ENCODE assay signal across 8 cellular contexts in genomic region chr7:129951076-129952011, GRCh38. TPM values are rescaled to one million over a fixed set of nuclear protein-coding genes. Genes with fewer than 3 reads are reported as not detected.
A peak's percentile ranks its signal among the peaks of the same experiment; 100 is the strongest.
DNase-seq lines count a peak whose midpoint lies in the region; ATAC-seq, FAIRE-seq and TF ChIP-seq lines count a peak whose summit lies in the region.

No MANE protein-coding gene starts in this region.

- FAIRE-seq in astrocyte (lab: Jason Lieb, UNC) (no peak), kidney (lab: Jason Lieb, UNC) (no peak)

- no peak for TF ChIP-seq RAD21 in Ishikawa (IDR thresholded peaks at IDR 0.05; ENCODE audit: low read depth)

- intact Hi-C loops in CD4-positive, alpha-beta T cell (cut with DNase I, micrococcal nuclease), result loop anchor here (2.0 to 5.0 kb wide), 6 partner anchors 44 to 729 kb away; partner anchors contain the start of genes NRF1 (in 1 of the 2), SMKR1 (in 1 of the 2) and ZC3HC1 (in 1 of the 2)
- intact Hi-C loops in kidney (cut with DNase I), result no loop called here

- DNase-seq in CD4-positive, alpha-beta T cell, result no peak
- DNase-seq in astrocyte (ENCODE audit: low read depth), result peak; percentile 25
- DNase-seq in kidney, result peak; percentile 45
- peak in 18 of 49 donors; percentile 1 to 57 (median 26) for DNase-seq in substantia nigra (lab: John Stamatoyannopoulos, UW)
- DNase-seq in islet precursor cell, result no peak
- DNase-seq in WTC11 (ENCODE audit: low spot score), result no peak

- no peaks in the 10 kb centered on the region for H3K27me3 ChIP-seq in CD4-positive, alpha-beta T cell (ENCODE audit: control insufficient read depth, insufficient read depth, low read length)
- no peaks in the 10 kb centered on the region for H3K27me3 ChIP-seq in astrocyte (ENCODE audit: insufficient read depth, low read length)

- POLR2A ChIA-PET in CD4-positive, alpha-beta T cell (lab: Charles Lee), result interaction anchor here (0.6 to 1.8 kb wide), 8 partner anchors 11 to 126 kb away, joined by 3 to 6 read pairs (median 4); no protein-coding TSS in a partner anchor
- POLR2A ChIA-PET in WTC11 (lab: Charles Lee), result interaction anchor here (0.5 to 1.1 kb wide), 5 partner anchors 8 to 127 kb away, joined by 3 to 6 read pairs (median 4); no protein-coding TSS in a partner anchor

- H3K36me3 Mint-ChIP-seq in CD4-positive, alpha-beta T cell (ENCODE audit: low read depth), result peaks cover 17% of the 10 kb centered on the region
- H3K36me3 Mint-ChIP-seq in astrocyte (ENCODE audit: low read depth, unreplicated experiment) (peaks cover 2% of the 10 kb centered on the region), WTC11 (peaks cover 4% of the 10 kb centered on the region; the same call in 1 of the 2 replicates)

- H3K4me3 ChIP-seq in astrocyte (ENCODE audit: insufficient read depth, low read depth, low read length) (peak overlapping the region; percentile 95), kidney (ENCODE audit: low read length in 2 of 2) (peak overlapping the region; percentile 88 to 91)

- H3K36me3 ChIP-seq in astrocyte (ENCODE audit: insufficient read depth, low read length) (no peaks in the 10 kb centered on the region), kidney (ENCODE audit: control insufficient read depth in 1 of 2, insufficient read depth in 2 of 2, low read length in 2 of 2) (no peaks in the 10 kb centered on the region)

- H3K4me1 Mint-ChIP-seq in CD4-positive, alpha-beta T cell (ENCODE audit: low read depth), result peaks cover 21% of the 10 kb centered on the region
- peaks cover 16% of the 10 kb centered on the region for H3K4me1 Mint-ChIP-seq in astrocyte (ENCODE audit: low read depth, unreplicated experiment)
- peaks cover 30% of the 10 kb centered on the region for H3K4me1 Mint-ChIP-seq in WTC11

- H2AFZ ChIP-seq in astrocyte (ENCODE audit: low read depth, low read length), result no peak overlapping the region

- H3K79me2 ChIP-seq in astrocyte (ENCODE audit: insufficient read depth, low read length), result peaks cover 64% of the 10 kb centered on the region

- no peaks in the 10 kb centered on the region for H3K9me3 ChIP-seq in CD4-positive, alpha-beta T cell (ENCODE audit: control insufficient read depth, low read length)
- H3K9me3 ChIP-seq in astrocyte (ENCODE audit: insufficient read depth, low read depth, low read length) (no peaks in the 10 kb centered on the region), kidney (ENCODE audit: control insufficient read depth in 1 of 2, low read length in 2 of 2) (no peaks in the 10 kb centered on the region)

- no peaks in the 10 kb centered on the region for H3K9me3 Mint-ChIP-seq in CD4-positive, alpha-beta T cell
- H3K9me3 Mint-ChIP-seq in astrocyte (ENCODE audit: unreplicated experiment), result no peaks in the 10 kb centered on the region
- H3K9me3 Mint-ChIP-seq in WTC11, result no peaks in the 10 kb centered on the region

- H3K4me1 ChIP-seq in astrocyte (ENCODE audit: insufficient read depth, low read length) (peaks cover 29% of the 10 kb centered on the region), kidney (ENCODE audit: control insufficient read depth in 1 of 2, insufficient read depth in 1 of 2, low read depth in 1 of 2, low read length in 2 of 2) (peaks cover 19 to 30% of the 10 kb centered on the region in 2 donors)

- H3K4me3 Mint-ChIP-seq in CD4-positive, alpha-beta T cell, result no peak overlapping the region
- no peak overlapping the region for H3K4me3 Mint-ChIP-seq in astrocyte (ENCODE audit: unreplicated experiment)
- H3K4me3 Mint-ChIP-seq in WTC11, result no peak overlapping the region

- no peak for TF ChIP-seq CTCF in CD4-positive, alpha-beta T cell (IDR thresholded peaks at IDR 0.05)
- TF ChIP-seq CTCF in astrocyte (IDR thresholded peaks at IDR 0.05; ENCODE audit: insufficient read depth, low read depth, low read length) (no peak), kidney (IDR thresholded peaks at IDR 0.05; ENCODE audit: borderline replicate concordance, extremely low read depth, insufficient read depth) (no peak), WTC11 (IDR thresholded peaks at IDR 0.05) (no peak)

- ATAC-seq in CD4-positive, alpha-beta T cell (ENCODE audit: poor library complexity), result no peak
- ATAC-seq in GM21528 (IDR thresholded peaks at IDR 0.05; ENCODE audit: low FRiP score, unreplicated experiment), result no peak
- ATAC-seq in WTC11, result no peak

- H4K20me1 ChIP-seq in astrocyte (ENCODE audit: insufficient read depth, low read length), result peaks cover 48% of the 10 kb centered on the region

- H3K9ac ChIP-seq in astrocyte (ENCODE audit: low read length) (peak overlapping the region; percentile 99), kidney (ENCODE audit: low read length in 2 of 2) (peak overlapping the region; percentile 72 to 99)

- TF ChIP-seq EP300 in Ishikawa (IDR thresholded peaks at IDR 0.05; ENCODE audit: borderline replicate concordance), result no peak

- peak overlapping the region; percentile 96 for H3K4me2 ChIP-seq in astrocyte (ENCODE audit: low read length)

- H3K27ac Mint-ChIP-seq in CD4-positive, alpha-beta T cell, result no peak overlapping the region
- H3K27ac Mint-ChIP-seq in astrocyte (ENCODE audit: unreplicated experiment), result no peak overlapping the region
- H3K27ac Mint-ChIP-seq in WTC11, result no peak overlapping the region; the same call in 1 of the 2 replicates

- CTCF ChIA-PET in CD4-positive, alpha-beta T cell (lab: Charles Lee), result interaction anchor here (0.5 kb wide), 1 partner anchor 160 kb away, joined by 3 read pairs; no protein-coding TSS in a partner anchor
- CTCF ChIA-PET in WTC11 (lab: Charles Lee), result interaction anchor here (0.6 to 1.6 kb wide), 5 partner anchors 13 to 298 kb away, joined by 3 to 7 read pairs (median 4); no protein-coding TSS in a partner anchor

- H3K27ac ChIP-seq in CD4-positive, alpha-beta T cell (ENCODE audit: low read depth, low read length), result peak overlapping the region; percentile 82
- peak overlapping the region; percentile 92 for H3K27ac ChIP-seq in astrocyte (ENCODE audit: low read depth, low read length)
- H3K27ac ChIP-seq in kidney (ENCODE audit: low read depth in 2 of 2, low read length in 2 of 2), result peak overlapping the region; percentile 90 to 98
- H3K27ac ChIP-seq in substantia nigra (ENCODE audit: low read depth, low read length, poor library complexity, severe bottlenecking), result peak overlapping the region; percentile 86

- no peaks in the 10 kb centered on the region for H3K27me3 Mint-ChIP-seq in CD4-positive, alpha-beta T cell
- H3K27me3 Mint-ChIP-seq in astrocyte (ENCODE audit: low read depth, unreplicated experiment), result no peaks in the 10 kb centered on the region
- H3K27me3 Mint-ChIP-seq in WTC11 (ENCODE audit: low read depth), result no peaks in the 10 kb centered on the region; the same call in 1 of the 2 replicates

TF ChIP-seq in Ishikawa, 13 proteins besides CTCF, POLR2A, EP300 and RAD21:
- no peak for TF ChIP-seq USF1 (IDR thresholded peaks at IDR 0.05)
- TF ChIP-seq CREB1 (IDR thresholded peaks at IDR 0.05; ENCODE audit: low read depth), result no peak
- TF ChIP-seq NFIC (IDR thresholded peaks at IDR 0.05), result no peak
- TF ChIP-seq TEAD4 (IDR thresholded peaks at IDR 0.05), result no peak
- 0 out of 2 replicates have a peak, but pooled peaks have one; percentile 31 for TF ChIP-seq ZBTB7A (IDR thresholded peaks at IDR 0.05; ENCODE audit: low read depth)
TF ChIP-seq in Ishikawa: peak in this region for 1.

TF ChIP-seq in WTC11, 78 proteins besides CTCF, POLR2A, EP300 and RAD21:
- TF ChIP-seq MLX (CRISPR knock-in tag; IDR thresholded peaks at IDR 0.05) (no peak), ZNF532 (CRISPR knock-in tag; IDR thresholded peaks at IDR 0.05; ENCODE audit: borderline replicate concordance) (no peak), RORB (CRISPR knock-in tag; IDR thresholded peaks at IDR 0.05) (no peak), SMAD3 (CRISPR knock-in tag; IDR thresholded peaks at IDR 0.05; ENCODE audit: borderline replicate concordance) (no peak), CREM (CRISPR knock-in tag; IDR thresholded peaks at IDR 0.05) (no peak)

RNA-seq across cellular contexts. Expression of gene UBE2H, which starts 1.4 kb away (rescaled TPM):
- 10 to 100 TPM; 52.1 to 52.5 TPM for total RNA-seq in CD4-positive, alpha-beta T cell
- total RNA-seq in astrocyte (171 and 194 TPM in 2 replicates), kidney (107 TPM), WTC11 (2021) (55.0 to 65.8 TPM (median 63.4 TPM) in 3 replicates)
- polyA plus RNA-seq in kidney (ENCODE audit: insufficient read depth, low read depth, low replicate concordance), result 40.6 TPM

Comparison
In these comparisons a context has a peak if more than half of its experiments do, and no peak if none do; other contexts are left out.
1. DNase-seq: peak in astrocyte (single experiment) and kidney (single experiment); none in CD4-positive, alpha-beta T cell (0 of 10), islet precursor cell (single experiment) and WTC11 (single experiment).
2. Peak in every context shown above with its lines, with median percentiles within 50 percentile points of each other: H3K27ac ChIP-seq.